In genomic region chr11:76579047-76579751, GRCh38 we compare ENCODE assay signal across 10 cellular contexts.
DNase-seq lines count a peak whose midpoint lies in the region; ATAC-seq and TF ChIP-seq lines count a peak whose summit lies in the region.
"Had no signal": no experiment of that assay in that cellular context is flagged by ENCODE, and none has a peak within 500 bp of the region (broad histone marks: within the 10 kb centered on the region; RNA-seq: fewer than 3 reads in every experiment).

No MANE protein-coding gene starts in this region.

- H3K27ac ChIP-seq in right cardiac atrium (ENCODE audit: low read length): peak overlapping the region; percentile 89
- H3K27ac ChIP-seq: epithelial cell of prostate had no signal

- DNase-seq in GM12865 (ENCODE audit: low read depth) (no peak), astrocyte of the spinal cord (ENCODE audit: low read depth, low spot score) (peak; percentile 51), right cardiac atrium (peak; percentile 80 to 91 (median 88)), pulmonary artery endothelial cell (ENCODE audit: low read depth, low spot score) (peak; percentile 81), NCI-H510A treated with DMSO at 0.1 percent for 48 hours (lab: John Stamatoyannopoulos, UW) (no peak), OCI-M2 (lab: John Stamatoyannopoulos, UW; ENCODE audit: unreplicated experiment) (no peak)
- DNase-seq: activated CD4-positive, alpha-beta T cell treated with anti-CD3 and anti-CD28 coated beads, Interleukin-2, amount 10 ng/mL, durations not matched to agents 7 days and 5 days had no signal

- intact Hi-C loops in right cardiac atrium (cut with DNase I): no loop called here

- peaks cover 20% of the 10 kb centered on the region for H3K4me1 ChIP-seq in right cardiac atrium (ENCODE audit: control insufficient read depth, insufficient read depth, low read length)

- no peaks in the 10 kb centered on the region for H3K27me3 ChIP-seq in right cardiac atrium (ENCODE audit: control insufficient read depth, insufficient read depth)

- peak; percentile 0 for TF ChIP-seq CTCF in GM12865 (IDR thresholded peaks at IDR 0.05; ENCODE audit: insufficient read depth, low read depth, low read length, missing control alignments)
- TF ChIP-seq CTCF in astrocyte of the spinal cord (IDR thresholded peaks at IDR 0.05; ENCODE audit: low read depth, low read length): peak; percentile 26

- in situ Hi-C loops in astrocyte of the spinal cord (cut with HindIII; ENCODE audit: low sequenced_read_pairs): no loop called here

- H3K9me3 ChIP-seq in right cardiac atrium (ENCODE audit: control insufficient read depth, low read length): no peaks in the 10 kb centered on the region

- peak; percentile 78 to 89 for ATAC-seq in right cardiac atrium
- no peak for ATAC-seq in GM21619 (IDR thresholded peaks at IDR 0.05; ENCODE audit: unreplicated experiment)
- no peak for ATAC-seq in GM19467 (IDR thresholded peaks at IDR 0.05; ENCODE audit: unreplicated experiment)

- no peak overlapping the region for H3K4me3 ChIP-seq in GM12865 (ENCODE audit: low read depth, low read length)
- H3K4me3 ChIP-seq in astrocyte of the spinal cord (ENCODE audit: low read depth, low read length): no peak overlapping the region
- no peak overlapping the region for H3K4me3 ChIP-seq in right cardiac atrium (ENCODE audit: low read length)

- 32% methylated on average over 19 of the region's 19 CpGs for WGBS in right cardiac atrium

Comparison
In these comparisons a context has a peak if more than half of its experiments do, and no peak if none do; other contexts are left out.
1. DNase-seq: peak in astrocyte of the spinal cord (single experiment), right cardiac atrium (3 of 3) and pulmonary artery endothelial cell (single experiment); none in GM12865 (single experiment), NCI-H510A treated with DMSO at 0.1 percent for 48 hours (single experiment) and OCI-M2 (single experiment).
2. ATAC-seq: peak in right cardiac atrium (2 of 2); none in GM21619 (single experiment) and GM19467 (single experiment).